ENCODE assay signal across 22 cellular contexts in genomic region chr3:106049876-106050275, GRCh38.
DNase-seq lines count a peak whose midpoint lies in the region; ATAC-seq and TF ChIP-seq lines count a peak whose summit lies in the region.
"Had no signal": no experiment of that assay in that cellular context is flagged by ENCODE, and none has a peak within 500 bp of the region (broad histone marks: within the 10 kb centered on the region; RNA-seq: fewer than 3 reads in every experiment).

No MANE protein-coding gene starts in this region.

- CTCF ChIA-PET in activated CD4-positive, alpha-beta T cell treated with anti-CD3 and anti-CD28 coated beads for 36 hours (lab: Charles Lee) = interaction anchor here (0.8 to 0.9 kb wide), 2 partner anchors 9 to 20 kb away, joined by 3 to 4 read pairs; no protein-coding TSS in a partner anchor
- CTCF ChIA-PET in activated CD4-positive, alpha-beta T cell treated with anti-CD3 and anti-CD28 coated beads, Interleukin-2, amount 10 ng/mL, durations not matched to agents 7 days and 5 days (lab: Charles Lee) = interaction anchor here (1.3 kb wide), 1 partner anchor 266 kb away, joined by 3 read pairs; no protein-coding TSS in a partner anchor

- no peak for ATAC-seq in activated CD4-positive, alpha-beta T cell treated with anti-CD3 and anti-CD28 coated beads for 36 hours
- no peak for ATAC-seq in GM21825 (IDR thresholded peaks at IDR 0.05; ENCODE audit: unreplicated experiment)
- no peak for ATAC-seq in GM18517 (IDR thresholded peaks at IDR 0.05; ENCODE audit: unreplicated experiment)
- ATAC-seq: K562 had no signal

- intact Hi-C loops in activated CD4-positive, alpha-beta T cell treated with anti-CD3 and anti-CD28 coated beads for 36 hours (cut with DNase I, micrococcal nuclease) = loop anchor here in 1 of 2 experiments (1.0 kb wide), 1 partner anchor 36 kb away; no protein-coding TSS in a partner anchor
- intact Hi-C loops in esophagus muscularis mucosa (cut with DNase I) = no loop called here

- H3K4me1 Mint-ChIP-seq in activated CD4-positive, alpha-beta T cell treated with anti-CD3 and anti-CD28 coated beads for 36 hours = peaks cover 18% of the 10 kb centered on the region
- H3K4me1 Mint-ChIP-seq in activated CD4-positive, alpha-beta T cell treated with anti-CD3 and anti-CD28 coated beads, Interleukin-2, amount 10 ng/mL, durations not matched to agents 7 days and 5 days = no peaks in the 10 kb centered on the region
- H3K4me1 Mint-ChIP-seq: B cell, CD14-positive monocyte had no signal

- no peaks in the 10 kb centered on the region for H3K9me3 ChIP-seq in esophagus muscularis mucosa
- H3K9me3 ChIP-seq: MG63 had no signal

- no peaks in the 10 kb centered on the region for H3K27me3 ChIP-seq in esophagus muscularis mucosa
- H3K27me3 ChIP-seq: MG63 had no signal

- POLR2A ChIA-PET in activated CD4-positive, alpha-beta T cell treated with anti-CD3 and anti-CD28 coated beads for 36 hours (lab: Charles Lee) = no interaction called here
- POLR2A ChIA-PET in activated CD4-positive, alpha-beta T cell treated with anti-CD3 and anti-CD28 coated beads, Interleukin-2, amount 10 ng/mL, durations not matched to agents 7 days and 5 days (lab: Charles Lee) = no interaction called here

- no peak overlapping the region for H3K4me3 Mint-ChIP-seq in activated CD4-positive, alpha-beta T cell treated with anti-CD3 and anti-CD28 coated beads for 36 hours
- no peak overlapping the region for H3K4me3 Mint-ChIP-seq in activated CD4-positive, alpha-beta T cell treated with anti-CD3 and anti-CD28 coated beads, Interleukin-2, amount 10 ng/mL, durations not matched to agents 7 days and 5 days
- H3K4me3 Mint-ChIP-seq: B cell, CD14-positive monocyte had no signal

- H3K4me1 ChIP-seq in esophagus muscularis mucosa = no peaks in the 10 kb centered on the region

- no peak for TF ChIP-seq CTCF in fibroblast of pulmonary artery (IDR thresholded peaks at IDR 0.05; ENCODE audit: low read length, missing control alignments)
- TF ChIP-seq CTCF in esophagus muscularis mucosa (IDR thresholded peaks at IDR 0.05) = no peak

- TF ChIP-seq EP300 in esophagus muscularis mucosa (IDR thresholded peaks at IDR 0.05) = no peak

- no peaks in the 10 kb centered on the region for H3K27me3 Mint-ChIP-seq in activated CD4-positive, alpha-beta T cell treated with anti-CD3 and anti-CD28 coated beads for 36 hours
- no peaks in the 10 kb centered on the region for H3K27me3 Mint-ChIP-seq in activated CD4-positive, alpha-beta T cell treated with anti-CD3 and anti-CD28 coated beads, Interleukin-2, amount 10 ng/mL, durations not matched to agents 7 days and 5 days
- H3K27me3 Mint-ChIP-seq: B cell had no signal

- H3K36me3 ChIP-seq in esophagus muscularis mucosa = no peaks in the 10 kb centered on the region
- H3K36me3 ChIP-seq: MG63 had no signal

- H3K36me3 Mint-ChIP-seq in activated CD4-positive, alpha-beta T cell treated with anti-CD3 and anti-CD28 coated beads for 36 hours (ENCODE audit: low read depth) = peaks cover 7% of the 10 kb centered on the region
- peaks cover 5% of the 10 kb centered on the region for H3K36me3 Mint-ChIP-seq in activated CD4-positive, alpha-beta T cell treated with anti-CD3 and anti-CD28 coated beads, Interleukin-2, amount 10 ng/mL, durations not matched to agents 7 days and 5 days (ENCODE audit: low read depth)
- H3K36me3 Mint-ChIP-seq: CD14-positive monocyte had no signal

- no peak for TF ChIP-seq POLR2A in esophagus muscularis mucosa (IDR thresholded peaks at IDR 0.05; ENCODE audit: low read depth)

- H3K27ac Mint-ChIP-seq in activated CD4-positive, alpha-beta T cell treated with anti-CD3 and anti-CD28 coated beads for 36 hours = peak overlapping the region; percentile 42
- H3K27ac Mint-ChIP-seq in activated CD4-positive, alpha-beta T cell treated with anti-CD3 and anti-CD28 coated beads, Interleukin-2, amount 10 ng/mL, durations not matched to agents 7 days and 5 days = no peak overlapping the region
- H3K27ac Mint-ChIP-seq: B cell, CD14-positive monocyte had no signal

- DNase-seq in activated CD4-positive, alpha-beta T cell treated with anti-CD3 and anti-CD28 coated beads for 36 hours = no peak
- no peak for DNase-seq in activated CD4-positive, alpha-beta T cell treated with anti-CD3 and anti-CD28 coated beads, Interleukin-2, amount 10 ng/mL, durations not matched to agents 7 days and 5 days
- peak; percentile 76 for DNase-seq in SK-MEL-5 (ENCODE audit: low read depth, low spot score)
- DNase-seq in fibroblast of pulmonary artery (ENCODE audit: low read depth) = peak; percentile 36
- no peak for DNase-seq in esophagus muscularis mucosa (ENCODE audit: extremely low spot score)
- DNase-seq in RPMI8226 = no peak
- DNase-seq: DMS53, EL, GF-D8, MG63, NCI-H1417, NCI-H187, NCI-H446, NCI-H526 treated with DMSO at 0.1 percent for 48 hours, OCI-M1, Right ventricle myocardium superior had no signal

- H3K9me3 Mint-ChIP-seq in activated CD4-positive, alpha-beta T cell treated with anti-CD3 and anti-CD28 coated beads for 36 hours (ENCODE audit: low read depth) = peaks cover 9% of the 10 kb centered on the region
- H3K9me3 Mint-ChIP-seq in activated CD4-positive, alpha-beta T cell treated with anti-CD3 and anti-CD28 coated beads, Interleukin-2, amount 10 ng/mL, durations not matched to agents 7 days and 5 days = peaks cover 12% of the 10 kb centered on the region

- H3K4me3 ChIP-seq in fibroblast of pulmonary artery (replicated peaks; ENCODE audit: low read depth, low read length) = no peak overlapping the region
- H3K4me3 ChIP-seq in esophagus muscularis mucosa = no peak overlapping the region
- H3K4me3 ChIP-seq: K562, MG63 had no signal

- H3K27ac ChIP-seq in esophagus muscularis mucosa (replicated peaks in 1 of 4) = no peak overlapping the region
- H3K27ac ChIP-seq: 22Rv1 had no signal

- in situ Hi-C loops in SK-MEL-5 (cut with HindIII; ENCODE audit: low pct_unique_long_range_greater_than_20kb, low sequenced_read_pairs) = no loop called here

Comparison
In these comparisons a context has a peak if more than half of its experiments do, and no peak if none do; other contexts are left out.
1. DNase-seq: peak in SK-MEL-5 (single experiment) and fibroblast of pulmonary artery (single experiment); none in activated CD4-positive, alpha-beta T cell treated with anti-CD3 and anti-CD28 coated beads for 36 hours (single experiment), activated CD4-positive, alpha-beta T cell treated with anti-CD3 and anti-CD28 coated beads, Interleukin-2, amount 10 ng/mL, durations not matched to agents 7 days and 5 days (single experiment), esophagus muscularis mucosa (single experiment) and RPMI8226 (single experiment).